28 cellular contexts compared by ENCODE assay signal in the genomic region with DNA sequence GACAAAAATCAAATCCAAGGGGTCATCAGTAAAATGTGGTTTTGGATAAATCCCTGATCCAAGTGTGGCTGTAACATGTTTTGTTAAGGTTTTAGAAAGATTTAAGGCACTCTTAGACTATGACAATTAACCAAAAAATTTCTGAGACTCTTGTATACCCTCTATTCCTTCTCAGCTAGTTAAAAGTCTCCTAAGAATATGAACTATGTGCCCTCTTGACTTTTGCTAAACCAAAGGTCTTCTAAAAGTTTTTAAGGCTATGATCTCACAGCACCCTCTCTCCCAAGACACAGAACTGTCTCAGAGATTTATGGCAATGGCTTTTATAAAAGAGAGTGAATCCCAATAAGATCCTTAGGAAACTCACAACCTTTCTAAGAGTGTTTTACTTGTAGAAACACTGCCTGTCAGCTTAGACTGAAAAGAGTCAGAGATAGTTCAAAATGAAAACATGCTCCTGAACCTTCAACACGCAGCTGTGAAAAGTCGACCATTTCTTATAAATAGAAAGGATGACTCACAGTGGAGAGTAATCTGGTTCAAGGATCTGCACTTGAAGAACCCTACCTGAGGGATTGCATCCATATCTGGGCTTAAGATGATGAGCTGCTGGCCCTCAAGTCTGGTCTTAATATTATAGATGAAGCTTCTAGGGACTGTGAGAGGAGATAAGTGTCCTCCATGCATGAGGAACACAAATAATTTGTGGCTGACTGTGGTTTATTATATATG.
A peak's percentile ranks its signal among the peaks of the same experiment; 100 is the strongest.
DNase-seq lines count a peak whose midpoint lies in the region; ATAC-seq and TF ChIP-seq lines count a peak whose summit lies in the region.
"Had no signal": no experiment of that assay in that cellular context is flagged by ENCODE, and none has a peak within 500 bp of the region (broad histone marks: within the 10 kb centered on the region; RNA-seq: fewer than 3 reads in every experiment).

No MANE protein-coding gene starts in this region.

- H3K4me2 ChIP-seq in Karpas-422 (ENCODE audit: low read depth, low read length, poor library complexity, severe bottlenecking) = no peak overlapping the region
- H3K4me2 ChIP-seq: A549 had no signal

- H2AFZ ChIP-seq in ACC112 (ENCODE audit: low read length, unreplicated experiment) = peak overlapping the region; percentile 75
- no peak overlapping the region for H2AFZ ChIP-seq in Karpas-422 (ENCODE audit: low read length)

- H3K9me2 ChIP-seq in Karpas-422 (replicated peaks; ENCODE audit: insufficient read depth, low read length) = no peaks in the 10 kb centered on the region

- H3K4me1 Mint-ChIP-seq in WTC11 = peaks cover 15% of the 10 kb centered on the region
- H3K4me1 Mint-ChIP-seq: naive thymus-derived CD8-positive, alpha-beta T cell had no signal

- H3K27me3 Mint-ChIP-seq in WTC11 (ENCODE audit: low read depth) = no peaks in the 10 kb centered on the region

- no peak for TF ChIP-seq CTCF in WTC11 (IDR thresholded peaks at IDR 0.05)
- TF ChIP-seq CTCF in GM20000 (IDR thresholded peaks at IDR 0.05; ENCODE audit: extremely low read depth, missing control alignments) = no peak
- TF ChIP-seq CTCF in right atrium auricular region (IDR thresholded peaks at IDR 0.05) = no peak

- CTCF ChIA-PET in WTC11 (lab: Charles Lee) = no interaction called here

- no peaks in the 10 kb centered on the region for H4K20me1 ChIP-seq in Karpas-422 (ENCODE audit: insufficient read depth, low read depth, low read length)

- peaks cover 27% of the 10 kb centered on the region for H3K36me3 Mint-ChIP-seq in WTC11

- H3K36me3 ChIP-seq in ACC112 (ENCODE audit: insufficient read depth, low read length) = no peaks in the 10 kb centered on the region
- no peaks in the 10 kb centered on the region for H3K36me3 ChIP-seq in Karpas-422 (ENCODE audit: insufficient read depth, low read length)
- no peaks in the 10 kb centered on the region for H3K36me3 ChIP-seq in right atrium auricular region
- H3K36me3 ChIP-seq: heart right ventricle, prostate gland, tibial nerve had no signal

- DNase-seq in ELR (ENCODE audit: low read depth) = peak; percentile 33
- DNase-seq in Karpas-422 = peak; percentile 11
- DNase-seq in WTC11 (ENCODE audit: low spot score) = no peak
- no peak for DNase-seq in GM20000 (ENCODE audit: low spot score)
- DNase-seq in midbrain (lab: John Stamatoyannopoulos, UW) = no peak
- DNase-seq in right atrium auricular region (ENCODE audit: low spot score) = no peak
- DNase-seq: activated CD4-positive, alpha-beta T cell treated with anti-CD3 and anti-CD28 coated beads, Interleukin-2, amount 50 U/mL, for 48 hours; activated CD4-positive, CD25-positive, alpha-beta regulatory T cell treated with anti-CD3 and anti-CD28 coated beads, Interleukin-2, amount 50 U/mL, for 72 hours; activated naive CD4-positive, alpha-beta T cell; CD8-positive, alpha-beta T cell; cerebellar nuclear complex; KG1; kidney glomerular epithelial cell; naive thymus-derived CD8-positive, alpha-beta T cell; NCI-H1092 treated with DMSO at 0.1 percent for 48 hours; NCI-H1694 treated with DMSO at 0.1 percent for 48 hours; NCI-H510A treated with DMSO at 0.1 percent for 48 hours; stimulated activated CD4-positive, alpha-beta T cell treated with anti-CD3 and anti-CD28 coated beads, Interleukin-12 subunit alpha, Interleukin-12 subunit beta, amount 100 ng/mL, for 4 hours; stimulated activated CD4-positive, alpha-beta T cell treated with anti-CD3 and anti-CD28 coated beads, Interleukin-2, amount 100 ng/mL, for 48 hours; T-helper 2 cell had no signal

- no peak overlapping the region for H3K4me3 Mint-ChIP-seq in WTC11
- H3K4me3 Mint-ChIP-seq: CD8-positive, alpha-beta T cell; naive thymus-derived CD8-positive, alpha-beta T cell had no signal

- no peak overlapping the region for H3K9ac ChIP-seq in Karpas-422 (ENCODE audit: low read length)

- no peak for ATAC-seq in WTC11
- ATAC-seq in HG03521 (IDR thresholded peaks at IDR 0.05; ENCODE audit: unreplicated experiment) = no peak
- ATAC-seq: A549; CD8-positive, alpha-beta T cell; naive thymus-derived CD8-positive, alpha-beta T cell; sciatic nerve; SK-N-SH treated with all-trans-retinoic acid at 6 μM for 48 hours had no signal

- no peaks in the 10 kb centered on the region for H3K79me2 ChIP-seq in ACC112 (ENCODE audit: control insufficient read depth, insufficient read depth, low read length, unreplicated experiment)
- no peaks in the 10 kb centered on the region for H3K79me2 ChIP-seq in Karpas-422 (ENCODE audit: low read length)

- H3K9me3 Mint-ChIP-seq in WTC11 = peaks cover 35% of the 10 kb centered on the region

- peaks cover 6% of the 10 kb centered on the region for H3K4me1 ChIP-seq in ACC112 (ENCODE audit: control insufficient read depth, insufficient read depth, low read length, unreplicated experiment)
- H3K4me1 ChIP-seq in Karpas-422 (ENCODE audit: low read length) = no peaks in the 10 kb centered on the region
- H3K4me1 ChIP-seq in right atrium auricular region = no peaks in the 10 kb centered on the region
- H3K4me1 ChIP-seq: A549, prostate gland, tibial nerve had no signal

- POLR2A ChIA-PET in WTC11 (lab: Charles Lee) = no interaction called here

- 0 out of 2 replicates have a peak overlapping the region, but pooled peaks have one; percentile 45 for H3K27ac Mint-ChIP-seq in WTC11
- H3K27ac Mint-ChIP-seq: CD8-positive, alpha-beta T cell had no signal

- H3K4me3 ChIP-seq in ACC112 (ENCODE audit: low read depth, low read length) (peak overlapping the region; percentile 57; the same call in 1 of the 2 replicates), Karpas-422 (ENCODE audit: low read length) (no peak overlapping the region), right atrium auricular region (no peak overlapping the region)
- H3K4me3 ChIP-seq: A549, heart right ventricle, prostate gland, tibial nerve had no signal

- H3K9me3 ChIP-seq in Karpas-422 (ENCODE audit: low read length) = 0 out of 2 replicates have a peak, but pooled peaks cover 3% of the 10 kb centered on the region
- peaks cover 0 to 5% of the 10 kb centered on the region in 2 donors for H3K9me3 ChIP-seq in right atrium auricular region
- H3K9me3 ChIP-seq: A549, prostate gland had no signal

- no peak overlapping the region for H3K27ac ChIP-seq in ACC112 (ENCODE audit: low read depth, low read length)
- H3K27ac ChIP-seq in Karpas-422 (ENCODE audit: low read length) = no peak overlapping the region
- H3K27ac ChIP-seq in right atrium auricular region = no peak overlapping the region
- H3K27ac ChIP-seq: A549, heart right ventricle, prostate gland, tibial nerve had no signal

- H3K27me3 ChIP-seq in ACC112 (ENCODE audit: insufficient read depth, low read length) = no peaks in the 10 kb centered on the region
- H3K27me3 ChIP-seq in Karpas-422 (ENCODE audit: low read length) = no peaks in the 10 kb centered on the region
- H3K27me3 ChIP-seq in right atrium auricular region = no peaks in the 10 kb centered on the region
- H3K27me3 ChIP-seq: heart right ventricle, tibial nerve had no signal

TF ChIP-seq in WTC11, 78 proteins besides CTCF, POLR2A, EP300 and RAD21 (continues in another document):
- no peak for TF ChIP-seq RELA (CRISPR knock-in tag; IDR thresholded peaks at IDR 0.05; ENCODE audit: borderline replicate concordance)
- TF ChIP-seq, protein P1, sequence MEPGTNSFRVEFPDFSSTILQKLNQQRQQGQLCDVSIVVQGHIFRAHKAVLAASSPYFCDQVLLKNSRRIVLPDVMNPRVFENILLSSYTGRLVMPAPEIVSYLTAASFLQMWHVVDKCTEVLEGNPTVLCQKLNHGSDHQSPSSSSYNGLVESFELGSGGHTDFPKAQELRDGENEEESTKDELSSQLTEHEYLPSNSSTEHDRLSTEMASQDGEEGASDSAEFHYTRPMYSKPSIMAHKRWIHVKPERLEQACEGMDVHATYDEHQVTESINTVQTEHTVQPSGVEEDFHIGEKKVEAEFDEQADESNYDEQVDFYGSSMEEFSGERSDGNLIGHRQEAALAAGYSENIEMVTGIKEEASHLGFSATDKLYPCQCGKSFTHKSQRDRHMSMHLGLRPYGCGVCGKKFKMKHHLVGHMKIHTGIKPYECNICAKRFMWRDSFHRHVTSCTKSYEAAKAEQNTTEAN (CRISPR knock-in tag; IDR thresholded peaks at IDR 0.05) = no peak
- TF ChIP-seq, protein P2, sequence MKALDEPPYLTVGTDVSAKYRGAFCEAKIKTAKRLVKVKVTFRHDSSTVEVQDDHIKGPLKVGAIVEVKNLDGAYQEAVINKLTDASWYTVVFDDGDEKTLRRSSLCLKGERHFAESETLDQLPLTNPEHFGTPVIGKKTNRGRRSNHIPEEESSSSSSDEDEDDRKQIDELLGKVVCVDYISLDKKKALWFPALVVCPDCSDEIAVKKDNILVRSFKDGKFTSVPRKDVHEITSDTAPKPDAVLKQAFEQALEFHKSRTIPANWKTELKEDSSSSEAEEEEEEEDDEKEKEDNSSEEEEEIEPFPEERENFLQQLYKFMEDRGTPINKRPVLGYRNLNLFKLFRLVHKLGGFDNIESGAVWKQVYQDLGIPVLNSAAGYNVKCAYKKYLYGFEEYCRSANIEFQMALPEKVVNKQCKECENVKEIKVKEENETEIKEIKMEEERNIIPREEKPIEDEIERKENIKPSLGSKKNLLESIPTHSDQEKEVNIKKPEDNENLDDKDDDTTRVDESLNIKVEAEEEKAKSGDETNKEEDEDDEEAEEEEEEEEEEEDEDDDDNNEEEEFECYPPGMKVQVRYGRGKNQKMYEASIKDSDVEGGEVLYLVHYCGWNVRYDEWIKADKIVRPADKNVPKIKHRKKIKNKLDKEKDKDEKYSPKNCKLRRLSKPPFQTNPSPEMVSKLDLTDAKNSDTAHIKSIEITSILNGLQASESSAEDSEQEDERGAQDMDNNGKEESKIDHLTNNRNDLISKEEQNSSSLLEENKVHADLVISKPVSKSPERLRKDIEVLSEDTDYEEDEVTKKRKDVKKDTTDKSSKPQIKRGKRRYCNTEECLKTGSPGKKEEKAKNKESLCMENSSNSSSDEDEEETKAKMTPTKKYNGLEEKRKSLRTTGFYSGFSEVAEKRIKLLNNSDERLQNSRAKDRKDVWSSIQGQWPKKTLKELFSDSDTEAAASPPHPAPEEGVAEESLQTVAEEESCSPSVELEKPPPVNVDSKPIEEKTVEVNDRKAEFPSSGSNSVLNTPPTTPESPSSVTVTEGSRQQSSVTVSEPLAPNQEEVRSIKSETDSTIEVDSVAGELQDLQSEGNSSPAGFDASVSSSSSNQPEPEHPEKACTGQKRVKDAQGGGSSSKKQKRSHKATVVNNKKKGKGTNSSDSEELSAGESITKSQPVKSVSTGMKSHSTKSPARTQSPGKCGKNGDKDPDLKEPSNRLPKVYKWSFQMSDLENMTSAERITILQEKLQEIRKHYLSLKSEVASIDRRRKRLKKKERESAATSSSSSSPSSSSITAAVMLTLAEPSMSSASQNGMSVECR (CRISPR knock-in tag; IDR thresholded peaks at IDR 0.05; ENCODE audit: borderline replicate concordance) = no peak

Comparison
In these comparisons a context has a peak if more than half of its experiments do, and no peak if none do; other contexts are left out.
1. DNase-seq: peak in ELR (single experiment) and Karpas-422 (single experiment); none in WTC11 (single experiment), GM20000 (single experiment), midbrain (single experiment) and right atrium auricular region (single experiment).